In the genomic region with DNA sequence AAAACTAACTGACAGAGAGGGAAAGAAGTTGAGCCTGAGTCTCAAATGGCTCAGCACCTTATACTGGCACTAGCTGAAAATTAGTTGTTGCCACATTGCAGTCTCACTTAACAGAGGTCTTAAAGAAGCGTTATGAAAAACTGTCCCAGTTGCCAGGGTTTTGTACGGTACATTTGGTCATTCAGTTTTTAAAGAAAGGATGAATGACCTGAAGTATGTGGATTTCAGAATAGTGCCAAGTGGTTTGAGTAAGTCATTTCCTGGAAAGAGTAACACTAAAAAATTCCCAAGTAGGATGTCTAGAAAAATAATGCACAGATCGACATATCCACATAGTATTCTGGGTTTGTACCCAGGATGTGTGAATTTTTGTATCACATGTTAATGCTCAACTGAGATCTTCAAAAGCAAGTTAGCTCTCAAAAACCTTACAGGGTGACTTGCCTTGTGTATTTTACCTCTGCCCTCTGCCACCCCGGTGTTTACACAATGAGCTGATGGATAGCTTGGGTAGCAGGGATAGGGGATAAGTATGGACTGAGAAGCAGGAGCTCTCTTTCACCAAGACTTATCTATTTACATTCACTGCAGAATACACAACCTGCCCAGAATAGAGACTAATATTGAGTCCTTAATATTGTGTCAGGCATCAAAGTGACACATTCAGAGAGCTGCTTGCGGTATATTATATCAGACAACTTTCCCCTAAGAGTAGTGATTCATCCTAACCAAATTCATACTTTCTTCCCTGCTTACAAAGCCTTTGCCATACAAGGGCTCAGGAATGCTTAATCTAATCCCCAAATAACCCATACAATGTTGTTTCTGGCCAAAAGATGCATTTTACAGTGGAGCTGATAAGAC, we compare ENCODE assay signal across 19 cellular contexts.
DNase-seq lines count a peak whose midpoint lies in the region; ATAC-seq, FAIRE-seq and TF ChIP-seq lines count a peak whose summit lies in the region.
"Had no signal": no experiment of that assay in that cellular context is flagged by ENCODE, and none has a peak within 500 bp of the region (broad histone marks: within the 10 kb centered on the region; RNA-seq: fewer than 3 reads in every experiment).

No MANE protein-coding gene starts in this region.

- H2AFZ ChIP-seq in H1 (ENCODE audit: low read length) (peak overlapping the region; percentile 31; the same call in 1 of the 2 replicates), trophoblast cell (ENCODE audit: insufficient read depth, low read length, poor library complexity) (no peak overlapping the region)

- H3K23me2 ChIP-seq in H1 (ENCODE audit: low read depth, low read length): no peaks in the 10 kb centered on the region

- TF ChIP-seq EP300 in H1 (IDR thresholded peaks at IDR 0.05; ENCODE audit: borderline replicate concordance in 1 of 2, low read depth in 2 of 2, low read length in 2 of 2): no peak

- H3K18ac ChIP-seq in H1 (ENCODE audit: extremely low read depth, low read length): no peak overlapping the region
- no peak overlapping the region for H3K18ac ChIP-seq in trophoblast cell (ENCODE audit: low read length)

- H3K4me3 Mint-ChIP-seq in T-cell: no peak overlapping the region
- H3K4me3 Mint-ChIP-seq in nephron progenitor cell: no peak overlapping the region
- H3K4me3 Mint-ChIP-seq: activated T-helper 17 cell treated with anti-CD3 and anti-CD28 coated beads, Interleukin-2, amount 50 U/mL, for 72 hours; B cell; stimulated activated naive CD8-positive, alpha-beta T cell treated with anti-CD3 and anti-CD28 coated beads, Interleukin-15, Interleukin-2, amounts not matched to agents 100 ng/mL and 50 ng/mL, for 24 hours had no signal

- H2BK120ac ChIP-seq in H1 (replicated peaks; ENCODE audit: low read depth, low read length) (no peak overlapping the region), trophoblast cell (ENCODE audit: insufficient read depth, low read length, poor library complexity) (no peak overlapping the region)

- no peak overlapping the region for H3K23ac ChIP-seq in H1 (ENCODE audit: insufficient read length)
- no peak overlapping the region for H3K23ac ChIP-seq in trophoblast cell (ENCODE audit: low read length)

- H4K91ac ChIP-seq in H1 (replicated peaks; ENCODE audit: insufficient read length, low read length): no peak overlapping the region
- no peak overlapping the region for H4K91ac ChIP-seq in trophoblast cell (ENCODE audit: low read depth, low read length)

- H3K9me3 Mint-ChIP-seq in T-cell (peaks cover 8 to 18% (median 16%) of the 10 kb centered on the region in 3 donors), nephron progenitor cell (no peaks in the 10 kb centered on the region)

- H2BK5ac ChIP-seq in H1 (ENCODE audit: low read depth, low read length) (no peak overlapping the region), trophoblast cell (ENCODE audit: low read depth, low read length, poor library complexity) (no peak overlapping the region)

- H4K12ac ChIP-seq in trophoblast cell (ENCODE audit: low read depth, low read length): no peak overlapping the region

- H3K4ac ChIP-seq in H1 (replicated peaks; ENCODE audit: insufficient read length, low read depth, low read length) (no peak overlapping the region), trophoblast cell (ENCODE audit: low read depth, low read length) (no peak overlapping the region)

- TF ChIP-seq POLR2A in H1 (IDR thresholded peaks at IDR 0.05; ENCODE audit: control extremely low read depth in 1 of 2, low read depth in 2 of 2, low read length in 2 of 2) (no peak), gastrocnemius medialis (IDR thresholded peaks at IDR 0.05) (no peak)

- H2AK5ac ChIP-seq in H1 (ENCODE audit: low read depth, low read length) (no peak overlapping the region), trophoblast cell (ENCODE audit: low read length) (no peak overlapping the region)

- H3K9me3 ChIP-seq in SJSA1 (replicated peaks) (no peaks in the 10 kb centered on the region), H1 (ENCODE audit: insufficient read depth in 2 of 2, low read depth in 1 of 2, low read length in 1 of 2) (no peaks in the 10 kb centered on the region), trophoblast cell (ENCODE audit: insufficient read depth, low read depth, low read length) (no peaks in the 10 kb centered on the region), gastrocnemius medialis (no peaks in the 10 kb centered on the region)

- H3K4me2 ChIP-seq in H1 (ENCODE audit: insufficient read depth in 1 of 2, low read depth in 2 of 2, low read length in 2 of 2) (no peak overlapping the region), trophoblast cell (ENCODE audit: low read length) (no peak overlapping the region)

- no peak for TF ChIP-seq RAD21 in H1 (IDR thresholded peaks at IDR 0.05 in 1 of 2, conservative IDR thresholded peaks at IDR 0.05 in 1 of 2; ENCODE audit: low read depth in 2 of 2, low read length in 2 of 2)

- intact Hi-C loops in gastrocnemius medialis (cut with DNase I; ENCODE audit: low total_unique reads): no loop called here

- H3K9ac ChIP-seq in H1 (replicated peaks in 1 of 4; ENCODE audit: extremely low read depth in 1 of 4, low read depth in 3 of 4, low read length in 3 of 4) (no peak overlapping the region), trophoblast cell (ENCODE audit: low read length) (no peak overlapping the region)

- H4K20me1 ChIP-seq in H1 (replicated peaks in 1 of 2; ENCODE audit: control insufficient read depth in 1 of 2, insufficient read depth in 2 of 2, low read length in 2 of 2): no peaks in the 10 kb centered on the region

- H3K79me1 ChIP-seq in H1 (ENCODE audit: low read depth, low read length) (no peaks in the 10 kb centered on the region), trophoblast cell (ENCODE audit: low read length) (no peaks in the 10 kb centered on the region)

- H3K14ac ChIP-seq in H1 (ENCODE audit: insufficient read length) (no peak overlapping the region), trophoblast cell (ENCODE audit: low read length) (no peak overlapping the region)

- CTCF ChIA-PET in H1 (lab: Charles Lee; ENCODE audit: partially characterized antibody): interaction anchor here (1.2 kb wide), 1 partner anchor 14 kb away, joined by 3 read pairs; no protein-coding TSS in a partner anchor
- CTCF ChIA-PET in T-cell (lab: Charles Lee): no interaction called here

- H4K5ac ChIP-seq in H1 (ENCODE audit: insufficient read length, low read depth, low read length): no peak overlapping the region

- H3K79me2 ChIP-seq in H1 (ENCODE audit: control insufficient read depth in 1 of 2, insufficient read depth in 2 of 2, low read length in 2 of 2) (no peaks in the 10 kb centered on the region), trophoblast cell (ENCODE audit: control insufficient read depth, insufficient read depth, low read length, poor library complexity) (no peaks in the 10 kb centered on the region)

- H2BK20ac ChIP-seq in H1 (ENCODE audit: low read length): no peak overlapping the region

- 93% methylated on average over 5 of the region's 5 CpGs; no CpG with 5 or more reads in 1 of the 2 experiments for WGBS in H1 (ENCODE audit: extremely low coverage in 1 of 2, insufficient coverage in 1 of 2, insufficient read length in 1 of 2, insufficient replicate concordance in 2 of 2, low coverage in 1 of 2, low lambda C conversion rate in 2 of 2, missing lambda C conversion rate in 1 of 2), 2 experiments
- WGBS in trophoblast cell (ENCODE audit: extremely low coverage, insufficient coverage, insufficient read length): no CpG with 5 or more reads among the region's 5 CpGs

- TF ChIP-seq CTCF in H1 (IDR thresholded peaks at IDR 0.05; ENCODE audit: control extremely low read depth in 1 of 3, insufficient read depth in 1 of 3, low read depth in 1 of 3, low read length in 3 of 3) (no peak), gastrocnemius medialis (IDR thresholded peaks at IDR 0.05 in 4 of 5, conservative IDR thresholded peaks at IDR 0.05 in 1 of 5) (no peak), nephron progenitor cell (IDR thresholded peaks at IDR 0.05) (no peak)

- H3K4me1 Mint-ChIP-seq in T-cell (no peaks in the 10 kb centered on the region), nephron progenitor cell (peaks cover 16% of the 10 kb centered on the region)
- H3K4me1 Mint-ChIP-seq: activated T-helper 17 cell treated with anti-CD3 and anti-CD28 coated beads, Interleukin-2, amount 50 U/mL, for 72 hours; B cell had no signal

- no peak overlapping the region for H3K56ac ChIP-seq in H1 (replicated peaks; ENCODE audit: insufficient read length, low read depth, low read length)

- peak; percentile 33 for DNase-seq in Daoy (ENCODE audit: low read depth)
- no peak for DNase-seq in SJSA1 (ENCODE audit: low read depth in 1 of 2, low spot score in 2 of 2)
- DNase-seq in H1 (ENCODE audit: low read depth in 1 of 2, low spot score in 2 of 2): no peak
- peak in 1 of 2 donors; percentile 40 for DNase-seq in trophoblast cell
- no peak for DNase-seq in T-cell
- DNase-seq in NCI-H510A (lab: John Stamatoyannopoulos, UW): no peak
- DNase-seq in gastrocnemius medialis: no peak
- no peak for DNase-seq in nephron progenitor cell
- DNase-seq: activated CD4-positive, CD25-positive, alpha-beta regulatory T cell; activated CD8-positive, alpha-beta memory T cell treated with anti-CD3 and anti-CD28 coated beads for 24 hours; NCI-H187; NCI-H526; posterior cingulate gyrus; stimulated activated CD4-positive, alpha-beta T cell treated with anti-CD3 and anti-CD28 coated beads, Interleukin-12 subunit alpha, Interleukin-12 subunit beta, amount 100 ng/mL, for 4 hours; SW 1271 had no signal

- H3K4me3 ChIP-seq in SJSA1 (no peak overlapping the region), H1 (ENCODE audit: extremely low read depth in 1 of 4, insufficient read depth in 2 of 4, low read depth in 3 of 4, low read length in 4 of 4) (no peak overlapping the region), trophoblast cell (ENCODE audit: low read depth, low read length) (no peak overlapping the region), gastrocnemius medialis (no peak overlapping the region)

- no peak for ATAC-seq in T-cell (replicated peaks in 1 of 4)
- no peak for ATAC-seq in gastrocnemius medialis
- ATAC-seq: activated T-helper 17 cell treated with anti-CD3 and anti-CD28 coated beads, Interleukin-2, amount 50 U/mL, for 72 hours; Panc1 had no signal

- no peaks in the 10 kb centered on the region for H3K27me3 Mint-ChIP-seq in T-cell
- H3K27me3 Mint-ChIP-seq in nephron progenitor cell (ENCODE audit: low read depth, poor library complexity): no peaks in the 10 kb centered on the region
- H3K27me3 Mint-ChIP-seq: activated T-helper 17 cell treated with anti-CD3 and anti-CD28 coated beads, Interleukin-2, amount 50 U/mL, for 72 hours; B cell; stimulated activated naive CD8-positive, alpha-beta T cell treated with anti-CD3 and anti-CD28 coated beads, Interleukin-15, Interleukin-2, amounts not matched to agents 100 ng/mL and 50 ng/mL, for 24 hours had no signal

- no peaks in the 10 kb centered on the region for H3K27me3 ChIP-seq in SJSA1 (replicated peaks)
- no peaks in the 10 kb centered on the region for H3K27me3 ChIP-seq in H1 (replicated peaks in 1 of 4; ENCODE audit: control insufficient read depth in 3 of 4, extremely low read depth in 1 of 4, insufficient read depth in 3 of 4, low read length in 3 of 4)
- no peaks in the 10 kb centered on the region for H3K27me3 ChIP-seq in trophoblast cell (ENCODE audit: insufficient read depth, low read length)
- H3K27me3 ChIP-seq in gastrocnemius medialis: no peaks in the 10 kb centered on the region

- in situ Hi-C loops in gastrocnemius medialis (cut with MboI; ENCODE audit: low sequenced_read_pairs in 4 of 4): no loop called here

- H3K27ac ChIP-seq in SJSA1 (peak overlapping the region; percentile 8; the same call in 1 of the 2 replicates), H1 (ENCODE audit: low read depth, low read length) (no peak overlapping the region), trophoblast cell (ENCODE audit: low read depth, low read length) (peak overlapping the region; percentile 3), gastrocnemius medialis (no peak overlapping the region)

- POLR2A ChIA-PET in H1 (lab: Charles Lee; ENCODE audit: partially characterized antibody): no interaction called here
- POLR2A ChIA-PET in T-cell (lab: Charles Lee): interaction anchor here (0.6 kb wide), 3 partner anchors 42 to 420 kb away, joined by 3 read pairs; no protein-coding TSS in a partner anchor

- H4K8ac ChIP-seq in H1 (ENCODE audit: extremely low read depth, insufficient read depth, low read length) (no peak overlapping the region), trophoblast cell (ENCODE audit: low read depth, low read length) (no peak overlapping the region)

- H3K27ac Mint-ChIP-seq in T-cell (no peak overlapping the region), nephron progenitor cell (no peak overlapping the region)
- H3K27ac Mint-ChIP-seq: activated T-helper 17 cell treated with anti-CD3 and anti-CD28 coated beads, Interleukin-2, amount 50 U/mL, for 72 hours; B cell; stimulated activated naive CD8-positive, alpha-beta T cell treated with anti-CD3 and anti-CD28 coated beads, Interleukin-15, Interleukin-2, amounts not matched to agents 100 ng/mL and 50 ng/mL, for 24 hours had no signal

- FAIRE-seq in H1 (lab: Jason Lieb, UNC): no peak

- no peaks in the 10 kb centered on the region for H3K36me3 Mint-ChIP-seq in T-cell
- H3K36me3 Mint-ChIP-seq in nephron progenitor cell (ENCODE audit: low read depth): no peaks in the 10 kb centered on the region

- H2BK15ac ChIP-seq in H1 (ENCODE audit: low read length): no peak overlapping the region

- H2BK12ac ChIP-seq in H1 (ENCODE audit: low read depth, low read length) (no peak overlapping the region), trophoblast cell (ENCODE audit: low read length) (no peak overlapping the region)

- no peaks in the 10 kb centered on the region for H3K36me3 ChIP-seq in SJSA1
- H3K36me3 ChIP-seq in H1 (ENCODE audit: control insufficient read depth in 2 of 4, insufficient read depth in 4 of 4, low read length in 3 of 4): no peaks in the 10 kb centered on the region
- H3K36me3 ChIP-seq in trophoblast cell (ENCODE audit: control insufficient read depth in 1 of 2, insufficient read depth in 2 of 2, low read length in 2 of 2): no peaks in the 10 kb centered on the region
- no peaks in the 10 kb centered on the region for H3K36me3 ChIP-seq in gastrocnemius medialis

- H3K4me1 ChIP-seq in SJSA1 (replicated peaks) (peaks cover 5% of the 10 kb centered on the region), H1 (replicated peaks in 1 of 4; ENCODE audit: control insufficient read depth in 3 of 4, insufficient read depth in 4 of 4, low read length in 3 of 4) (peaks cover 0 to 3% (median 0%) of the 10 kb centered on the region in 4 experiments; a peak in 1 of 7 replicates), trophoblast cell (ENCODE audit: control insufficient read depth in 1 of 2, insufficient read depth in 2 of 2, low read length in 2 of 2) (peaks cover 0 to 2% of the 10 kb centered on the region in 2 experiments), gastrocnemius medialis (no peaks in the 10 kb centered on the region)

Comparison
In these comparisons a context has a peak if more than half of its experiments do, and no peak if none do; other contexts are left out.
1. H3K27ac ChIP-seq: peak in SJSA1 (single experiment) and trophoblast cell (single experiment); none in H1 (single experiment) and gastrocnemius medialis (0 of 4).